In the genomic region with DNA sequence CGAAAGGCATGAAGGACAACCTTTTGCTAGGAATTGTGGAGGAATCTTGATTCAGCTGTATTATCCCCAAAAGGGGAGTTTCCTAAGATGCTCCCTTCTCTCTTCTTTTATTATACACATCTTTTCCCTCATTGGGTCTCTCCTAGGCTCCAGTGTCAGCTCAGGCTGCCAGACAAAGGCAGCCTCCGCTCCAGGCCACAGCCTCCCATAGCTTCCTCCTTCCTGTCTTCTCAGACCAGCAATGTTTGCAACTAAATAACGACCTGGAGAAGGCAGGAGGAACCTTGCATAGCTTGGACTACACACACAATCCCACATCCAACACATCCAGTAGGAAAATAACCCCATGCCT, we compare ENCODE assay signal across 1 cellular context.
TF ChIP-seq lines count a peak whose summit lies in the region.

No MANE protein-coding gene starts in this region.

TF ChIP-seq in K562, 482 proteins besides CTCF, POLR2A, EP300 and RAD21:
- no peak for TF ChIP-seq ZNF263 (CRISPR knock-in tag; IDR thresholded peaks at IDR 0.05; ENCODE audit: borderline replicate concordance)
- TF ChIP-seq CXXC5 (CRISPR knock-in tag; IDR thresholded peaks at IDR 0.05), result no peak
- TF ChIP-seq POLR2H (tag; IDR thresholded peaks at IDR 0.05; ENCODE audit: low read depth), result 0 out of 2 replicates have a peak, but pooled peaks have one; percentile 19
- TF ChIP-seq BRD4 (IDR thresholded peaks at IDR 0.05), result peak; percentile 61; the same call in 1 of the 2 replicates
- TF ChIP-seq ZFX (CRISPR knock-in tag; IDR thresholded peaks at IDR 0.05), result peak; percentile 3; the same call in 1 of the 2 replicates
- TF ChIP-seq, protein P1, sequence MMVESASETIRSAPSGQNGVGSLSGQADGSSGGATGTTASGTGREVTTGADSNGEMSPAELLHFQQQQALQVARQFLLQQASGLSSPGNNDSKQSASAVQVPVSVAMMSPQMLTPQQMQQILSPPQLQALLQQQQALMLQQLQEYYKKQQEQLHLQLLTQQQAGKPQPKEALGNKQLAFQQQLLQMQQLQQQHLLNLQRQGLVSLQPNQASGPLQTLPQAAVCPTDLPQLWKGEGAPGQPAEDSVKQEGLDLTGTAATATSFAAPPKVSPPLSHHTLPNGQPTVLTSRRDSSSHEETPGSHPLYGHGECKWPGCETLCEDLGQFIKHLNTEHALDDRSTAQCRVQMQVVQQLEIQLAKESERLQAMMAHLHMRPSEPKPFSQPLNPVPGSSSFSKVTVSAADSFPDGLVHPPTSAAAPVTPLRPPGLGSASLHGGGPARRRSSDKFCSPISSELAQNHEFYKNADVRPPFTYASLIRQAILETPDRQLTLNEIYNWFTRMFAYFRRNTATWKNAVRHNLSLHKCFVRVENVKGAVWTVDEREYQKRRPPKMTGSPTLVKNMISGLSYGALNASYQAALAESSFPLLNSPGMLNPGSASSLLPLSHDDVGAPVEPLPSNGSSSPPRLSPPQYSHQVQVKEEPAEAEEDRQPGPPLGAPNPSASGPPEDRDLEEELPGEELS (CRISPR knock-in tag; IDR thresholded peaks at IDR 0.05; ENCODE audit: borderline replicate concordance), result 0 out of 2 replicates have a peak, but pooled peaks have one; percentile 49
